In genomic region chr17:79052131-79052530, GRCh38 we compare ENCODE assay signal across 7 cellular contexts. TPM values are rescaled to one million over a fixed set of nuclear protein-coding genes. Genes with fewer than 3 reads are reported as not detected.
"Had no signal": no experiment of that assay in that cellular context is flagged by ENCODE, and none has a peak within 500 bp of the region (broad histone marks: within the 10 kb centered on the region; RNA-seq: fewer than 3 reads in every experiment).

No MANE protein-coding gene starts in this region.

- H3K27ac ChIP-seq: HL-60 had no signal

- DNase-seq: H9, HCEC 1CT, KBM-7 had no signal

- H3K4me1 Mint-ChIP-seq: GM23338, H9, IgD-negative memory B cell had no signal

- H3K4me3 ChIP-seq: GM23338 had no signal

- H3K4me3 Mint-ChIP-seq: GM23338, H9, IgD-negative memory B cell had no signal

- ATAC-seq: GM23338, HepG2 had no signal

- H3K27ac Mint-ChIP-seq: GM23338, H9 had no signal

RNA-seq across cellular contexts. Expression of gene C1QTNF1, which starts 28.2 kb away (rescaled TPM):
- polyA plus RNA-seq: IgD-negative memory B cell had no signal
